ENCODE assay signal across 8 cellular contexts in the genomic region with DNA sequence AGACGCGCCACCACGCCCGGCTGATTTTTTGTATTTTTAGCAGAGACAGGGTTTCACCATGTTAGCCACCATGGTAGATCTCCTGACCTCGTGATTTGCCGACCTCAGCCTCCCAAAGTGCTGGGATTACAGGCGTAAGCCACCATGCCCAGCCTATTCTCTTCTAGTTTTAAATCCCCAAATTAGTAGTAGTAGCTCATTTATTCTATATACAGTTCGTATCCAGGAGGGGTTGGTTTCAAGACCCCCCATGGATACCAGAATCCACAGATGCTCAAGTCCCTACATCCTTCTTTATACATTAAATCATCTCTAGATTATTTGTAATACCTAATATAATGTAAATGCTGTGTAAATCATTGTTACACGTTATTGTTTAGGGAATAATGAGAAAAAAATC.
"Had no signal": no experiment of that assay in that cellular context is flagged by ENCODE, and none has a peak within 500 bp of the region (broad histone marks: within the 10 kb centered on the region; RNA-seq: fewer than 3 reads in every experiment).

No MANE protein-coding gene starts in this region.

- DNase-seq: activated CD8-positive, alpha-beta memory T cell treated with anti-CD3 and anti-CD28 coated beads, Interleukin-2, amount 50 U/mL, for 4 hours; activated effector memory CD4-positive, alpha-beta T cell treated with Interleukin-2 at 50 U/mL for 16 hours; foreskin keratinocyte; heart left ventricle; islet precursor cell; left lung; stimulated activated CD4-positive, alpha-beta T cell treated with anti-CD3 and anti-CD28 coated beads, Interleukin-2, amount 100 ng/mL, for 48 hours had no signal

- ATAC-seq: foreskin keratinocyte, heart left ventricle, left lung had no signal

- H3K27ac Mint-ChIP-seq: memory B cell had no signal

- H3K27me3 Mint-ChIP-seq: memory B cell had no signal
